In the genomic region with DNA sequence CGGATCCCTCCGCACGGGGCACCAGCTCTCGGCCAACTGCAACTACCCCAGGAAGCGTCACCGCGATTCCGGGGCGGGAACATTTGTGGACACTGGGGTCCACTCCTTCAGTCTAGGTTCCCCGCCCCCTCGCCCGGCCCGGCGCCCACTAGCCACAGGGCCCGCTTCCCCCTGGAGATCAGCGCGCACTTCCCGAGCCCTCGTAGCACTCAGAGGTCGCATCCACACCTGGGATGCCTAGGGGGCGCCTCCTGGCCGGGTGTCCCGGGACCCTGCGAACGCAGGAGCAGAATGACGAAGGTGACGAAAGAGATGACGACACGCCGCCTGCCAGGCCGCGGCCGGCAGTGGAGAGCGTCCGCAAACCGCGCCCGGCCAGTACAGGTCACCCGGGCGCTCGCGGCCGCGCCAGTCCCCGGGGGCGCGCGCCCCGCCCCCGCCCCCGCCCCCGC, we compare ENCODE assay signal across 1 cellular context.
TF ChIP-seq lines count a peak whose summit lies in the region.

No MANE protein-coding gene starts in this region.

TF ChIP-seq in HepG2, 621 proteins besides CTCF, POLR2A, EP300 and RAD21 (continued from another document and continues in another):
- TF ChIP-seq, protein P1, sequence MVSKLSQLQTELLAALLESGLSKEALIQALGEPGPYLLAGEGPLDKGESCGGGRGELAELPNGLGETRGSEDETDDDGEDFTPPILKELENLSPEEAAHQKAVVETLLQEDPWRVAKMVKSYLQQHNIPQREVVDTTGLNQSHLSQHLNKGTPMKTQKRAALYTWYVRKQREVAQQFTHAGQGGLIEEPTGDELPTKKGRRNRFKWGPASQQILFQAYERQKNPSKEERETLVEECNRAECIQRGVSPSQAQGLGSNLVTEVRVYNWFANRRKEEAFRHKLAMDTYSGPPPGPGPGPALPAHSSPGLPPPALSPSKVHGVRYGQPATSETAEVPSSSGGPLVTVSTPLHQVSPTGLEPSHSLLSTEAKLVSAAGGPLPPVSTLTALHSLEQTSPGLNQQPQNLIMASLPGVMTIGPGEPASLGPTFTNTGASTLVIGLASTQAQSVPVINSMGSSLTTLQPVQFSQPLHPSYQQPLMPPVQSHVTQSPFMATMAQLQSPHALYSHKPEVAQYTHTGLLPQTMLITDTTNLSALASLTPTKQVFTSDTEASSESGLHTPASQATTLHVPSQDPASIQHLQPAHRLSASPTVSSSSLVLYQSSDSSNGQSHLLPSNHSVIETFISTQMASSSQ (IDR thresholded peaks at IDR 0.05; ENCODE audit: low read depth) = no peak
- TF ChIP-seq, protein P1 (CRISPR knock-in tag; IDR thresholded peaks at IDR 0.05; ENCODE audit: borderline replicate concordance) = no peak; the same call in 1 of the 2 replicates
- TF ChIP-seq ZIK1 (CRISPR knock-in tag; IDR thresholded peaks at IDR 0.05; ENCODE audit: borderline replicate concordance, low read depth) (peak; percentile 63; the same call in 1 of the 2 replicates), ZNF484 (CRISPR knock-in tag; IDR thresholded peaks at IDR 0.05; ENCODE audit: borderline replicate concordance, low read depth) (no peak; the same call in 1 of the 2 replicates), TMF1 (CRISPR knock-in tag; IDR thresholded peaks at IDR 0.05; ENCODE audit: low read depth) (peak; percentile 64; the same call in 1 of the 2 replicates), CHCHD3 (CRISPR knock-in tag; IDR thresholded peaks at IDR 0.05) (peak; percentile 16; the same call in 1 of the 2 replicates), CBFB (CRISPR knock-in tag; IDR thresholded peaks at IDR 0.05) (peak; percentile 52), ZMAT3 (CRISPR knock-in tag; conservative IDR thresholded peaks at IDR 0.05) (peak; percentile 80; the same call in 1 of the 2 replicates), SIN3B (IDR thresholded peaks at IDR 0.05; ENCODE audit: low read length) (0 out of 2 replicates have a peak, but pooled peaks have one; percentile 17), NCOA1 (CRISPR knock-in tag; IDR thresholded peaks at IDR 0.05) (peak; percentile 94), ELF4 (CRISPR knock-in tag; IDR thresholded peaks at IDR 0.05; ENCODE audit: borderline replicate concordance) (no peak), ZSCAN25 (CRISPR knock-in tag; IDR thresholded peaks at IDR 0.05) (no peak; the same call in 1 of the 2 replicates), ZNF383 (CRISPR knock-in tag; IDR thresholded peaks at IDR 0.05; ENCODE audit: borderline replicate concordance) (no peak), ZNF556 (CRISPR knock-in tag; IDR thresholded peaks at IDR 0.05; ENCODE audit: borderline replicate concordance) (peak; percentile 18), HOXA9 (CRISPR knock-in tag; IDR thresholded peaks at IDR 0.05; ENCODE audit: borderline replicate concordance) (peak; percentile 20; the same call in 1 of the 2 replicates), ZNF530 (CRISPR knock-in tag; IDR thresholded peaks at IDR 0.05; ENCODE audit: low read depth) (no peak), ZNF605 (CRISPR knock-in tag; IDR thresholded peaks at IDR 0.05) (peak; percentile 89; the same call in 1 of the 2 replicates), GTF2F1 (IDR thresholded peaks at IDR 0.05; ENCODE audit: low read length) (no peak), TAF15 (IDR thresholded peaks at IDR 0.05; ENCODE audit: low read depth, low read length, poor library complexity, severe bottlenecking) (peak; percentile 76), NFYB (CRISPR knock-in tag; IDR thresholded peaks at IDR 0.05) (peak; percentile 48), HDAC1 (CRISPR knock-in tag; IDR thresholded peaks at IDR 0.05) (peak; percentile 87), ZNF629 (CRISPR knock-in tag; conservative IDR thresholded peaks at IDR 0.05) (no peak), ZNF10 (CRISPR knock-in tag; IDR thresholded peaks at IDR 0.05; ENCODE audit: borderline replicate concordance, low read depth) (no peak), HOXA5 (CRISPR knock-in tag; IDR thresholded peaks at IDR 0.05) (peak; percentile 90; the same call in 1 of the 2 replicates), KAT2B (IDR thresholded peaks at IDR 0.05; ENCODE audit: borderline replicate concordance, low read depth, low read length) (no peak; the same call in 1 of the 2 replicates), TCF7L2 (IDR thresholded peaks at IDR 0.05; ENCODE audit: low read depth, low read length) (no peak), SNAPC2 (CRISPR knock-in tag; IDR thresholded peaks at IDR 0.05) (peak; percentile 94), ZMYM3 (CRISPR knock-in tag; IDR thresholded peaks at IDR 0.05) (no peak; the same call in 1 of the 2 replicates), NR2F2 (IDR thresholded peaks at IDR 0.05; ENCODE audit: borderline replicate concordance, low read depth) (no peak)
- TF ChIP-seq, protein P2, sequence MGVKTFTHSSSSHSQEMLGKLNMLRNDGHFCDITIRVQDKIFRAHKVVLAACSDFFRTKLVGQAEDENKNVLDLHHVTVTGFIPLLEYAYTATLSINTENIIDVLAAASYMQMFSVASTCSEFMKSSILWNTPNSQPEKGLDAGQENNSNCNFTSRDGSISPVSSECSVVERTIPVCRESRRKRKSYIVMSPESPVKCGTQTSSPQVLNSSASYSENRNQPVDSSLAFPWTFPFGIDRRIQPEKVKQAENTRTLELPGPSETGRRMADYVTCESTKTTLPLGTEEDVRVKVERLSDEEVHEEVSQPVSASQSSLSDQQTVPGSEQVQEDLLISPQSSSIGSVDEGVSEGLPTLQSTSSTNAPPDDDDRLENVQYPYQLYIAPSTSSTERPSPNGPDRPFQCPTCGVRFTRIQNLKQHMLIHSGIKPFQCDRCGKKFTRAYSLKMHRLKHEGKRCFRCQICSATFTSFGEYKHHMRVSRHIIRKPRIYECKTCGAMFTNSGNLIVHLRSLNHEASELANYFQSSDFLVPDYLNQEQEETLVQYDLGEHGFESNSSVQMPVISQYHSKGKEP (CRISPR knock-in tag; IDR thresholded peaks at IDR 0.05) = no peak; the same call in 1 of the 2 replicates
- TF ChIP-seq, protein P3, sequence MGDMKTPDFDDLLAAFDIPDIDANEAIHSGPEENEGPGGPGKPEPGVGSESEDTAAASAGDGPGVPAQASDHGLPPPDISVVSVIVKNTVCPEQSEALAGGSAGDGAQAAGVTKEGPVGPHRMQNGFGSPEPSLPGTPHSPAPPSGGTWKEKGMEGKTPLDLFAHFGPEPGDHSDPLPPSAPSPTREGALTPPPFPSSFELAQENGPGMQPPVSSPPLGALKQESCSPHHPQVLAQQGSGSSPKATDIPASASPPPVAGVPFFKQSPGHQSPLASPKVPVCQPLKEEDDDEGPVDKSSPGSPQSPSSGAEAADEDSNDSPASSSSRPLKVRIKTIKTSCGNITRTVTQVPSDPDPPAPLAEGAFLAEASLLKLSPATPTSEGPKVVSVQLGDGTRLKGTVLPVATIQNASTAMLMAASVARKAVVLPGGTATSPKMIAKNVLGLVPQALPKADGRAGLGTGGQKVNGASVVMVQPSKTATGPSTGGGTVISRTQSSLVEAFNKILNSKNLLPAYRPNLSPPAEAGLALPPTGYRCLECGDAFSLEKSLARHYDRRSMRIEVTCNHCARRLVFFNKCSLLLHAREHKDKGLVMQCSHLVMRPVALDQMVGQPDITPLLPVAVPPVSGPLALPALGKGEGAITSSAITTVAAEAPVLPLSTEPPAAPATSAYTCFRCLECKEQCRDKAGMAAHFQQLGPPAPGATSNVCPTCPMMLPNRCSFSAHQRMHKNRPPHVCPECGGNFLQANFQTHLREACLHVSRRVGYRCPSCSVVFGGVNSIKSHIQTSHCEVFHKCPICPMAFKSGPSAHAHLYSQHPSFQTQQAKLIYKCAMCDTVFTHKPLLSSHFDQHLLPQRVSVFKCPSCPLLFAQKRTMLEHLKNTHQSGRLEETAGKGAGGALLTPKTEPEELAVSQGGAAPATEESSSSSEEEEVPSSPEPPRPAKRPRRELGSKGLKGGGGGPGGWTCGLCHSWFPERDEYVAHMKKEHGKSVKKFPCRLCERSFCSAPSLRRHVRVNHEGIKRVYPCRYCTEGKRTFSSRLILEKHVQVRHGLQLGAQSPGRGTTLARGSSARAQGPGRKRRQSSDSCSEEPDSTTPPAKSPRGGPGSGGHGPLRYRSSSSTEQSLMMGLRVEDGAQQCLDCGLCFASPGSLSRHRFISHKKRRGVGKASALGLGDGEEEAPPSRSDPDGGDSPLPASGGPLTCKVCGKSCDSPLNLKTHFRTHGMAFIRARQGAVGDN (CRISPR knock-in tag; IDR thresholded peaks at IDR 0.05) = peak; percentile 90
- TF ChIP-seq, protein P4, sequence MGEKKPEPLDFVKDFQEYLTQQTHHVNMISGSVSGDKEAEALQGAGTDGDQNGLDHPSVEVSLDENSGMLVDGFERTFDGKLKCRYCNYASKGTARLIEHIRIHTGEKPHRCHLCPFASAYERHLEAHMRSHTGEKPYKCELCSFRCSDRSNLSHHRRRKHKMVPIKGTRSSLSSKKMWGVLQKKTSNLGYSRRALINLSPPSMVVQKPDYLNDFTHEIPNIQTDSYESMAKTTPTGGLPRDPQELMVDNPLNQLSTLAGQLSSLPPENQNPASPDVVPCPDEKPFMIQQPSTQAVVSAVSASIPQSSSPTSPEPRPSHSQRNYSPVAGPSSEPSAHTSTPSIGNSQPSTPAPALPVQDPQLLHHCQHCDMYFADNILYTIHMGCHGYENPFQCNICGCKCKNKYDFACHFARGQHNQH (CRISPR knock-in tag; IDR thresholded peaks at IDR 0.05) = peak; percentile 79
- TF ChIP-seq, protein P5, sequence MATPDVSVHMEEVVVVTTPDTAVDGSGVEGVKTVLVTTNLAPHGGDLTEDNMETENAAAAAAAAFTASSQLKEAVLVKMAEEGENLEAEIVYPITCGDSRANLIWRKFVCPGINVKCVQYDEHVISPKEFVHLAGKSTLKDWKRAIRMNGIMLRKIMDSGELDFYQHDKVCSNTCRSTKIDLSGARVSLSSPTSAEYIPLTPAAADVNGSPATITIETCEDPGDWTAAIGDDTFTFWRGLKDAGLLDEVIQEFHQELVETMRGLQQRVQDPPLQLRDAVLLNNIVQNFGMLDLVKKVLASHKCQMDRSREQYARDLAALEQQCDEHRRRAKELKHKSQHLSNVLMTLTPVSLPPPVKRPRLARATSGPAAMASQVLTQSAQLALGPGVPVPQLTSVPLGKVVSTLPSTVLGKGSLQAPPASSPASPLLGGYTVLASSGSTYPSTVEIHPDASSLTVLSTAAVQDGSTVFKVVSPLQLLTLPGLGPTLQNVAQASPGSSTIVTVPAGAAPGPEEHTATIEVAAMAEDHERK (CRISPR knock-in tag; IDR thresholded peaks at IDR 0.05; ENCODE audit: low read depth) = 0 out of 2 replicates have a peak, but pooled peaks have one; percentile 36
- TF ChIP-seq, protein P6, sequence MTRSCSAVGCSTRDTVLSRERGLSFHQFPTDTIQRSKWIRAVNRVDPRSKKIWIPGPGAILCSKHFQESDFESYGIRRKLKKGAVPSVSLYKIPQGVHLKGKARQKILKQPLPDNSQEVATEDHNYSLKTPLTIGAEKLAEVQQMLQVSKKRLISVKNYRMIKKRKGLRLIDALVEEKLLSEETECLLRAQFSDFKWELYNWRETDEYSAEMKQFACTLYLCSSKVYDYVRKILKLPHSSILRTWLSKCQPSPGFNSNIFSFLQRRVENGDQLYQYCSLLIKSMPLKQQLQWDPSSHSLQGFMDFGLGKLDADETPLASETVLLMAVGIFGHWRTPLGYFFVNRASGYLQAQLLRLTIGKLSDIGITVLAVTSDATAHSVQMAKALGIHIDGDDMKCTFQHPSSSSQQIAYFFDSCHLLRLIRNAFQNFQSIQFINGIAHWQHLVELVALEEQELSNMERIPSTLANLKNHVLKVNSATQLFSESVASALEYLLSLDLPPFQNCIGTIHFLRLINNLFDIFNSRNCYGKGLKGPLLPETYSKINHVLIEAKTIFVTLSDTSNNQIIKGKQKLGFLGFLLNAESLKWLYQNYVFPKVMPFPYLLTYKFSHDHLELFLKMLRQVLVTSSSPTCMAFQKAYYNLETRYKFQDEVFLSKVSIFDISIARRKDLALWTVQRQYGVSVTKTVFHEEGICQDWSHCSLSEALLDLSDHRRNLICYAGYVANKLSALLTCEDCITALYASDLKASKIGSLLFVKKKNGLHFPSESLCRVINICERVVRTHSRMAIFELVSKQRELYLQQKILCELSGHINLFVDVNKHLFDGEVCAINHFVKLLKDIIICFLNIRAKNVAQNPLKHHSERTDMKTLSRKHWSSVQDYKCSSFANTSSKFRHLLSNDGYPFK (CRISPR knock-in tag; IDR thresholded peaks at IDR 0.05; ENCODE audit: borderline replicate concordance) = peak; percentile 58; the same call in 1 of the 2 replicates
- TF ChIP-seq, protein P7, sequence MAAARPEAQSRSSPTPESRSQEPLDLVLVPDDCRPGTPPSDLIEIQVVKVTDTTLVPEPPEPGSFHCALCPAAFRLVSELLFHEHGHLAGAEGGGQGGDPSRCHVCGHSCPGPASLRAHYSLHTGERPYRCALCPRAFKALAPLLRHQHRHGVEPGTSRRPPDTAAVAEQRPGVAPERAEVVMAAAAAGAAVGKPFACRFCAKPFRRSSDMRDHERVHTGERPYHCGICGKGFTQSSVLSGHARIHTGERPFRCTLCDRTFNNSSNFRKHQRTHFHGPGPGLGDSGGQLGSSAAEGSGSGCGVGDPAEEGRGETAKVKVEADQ (CRISPR knock-in tag; IDR thresholded peaks at IDR 0.05; ENCODE audit: borderline replicate concordance) = peak; percentile 65; the same call in 1 of the 2 replicates
- TF ChIP-seq, protein P8, sequence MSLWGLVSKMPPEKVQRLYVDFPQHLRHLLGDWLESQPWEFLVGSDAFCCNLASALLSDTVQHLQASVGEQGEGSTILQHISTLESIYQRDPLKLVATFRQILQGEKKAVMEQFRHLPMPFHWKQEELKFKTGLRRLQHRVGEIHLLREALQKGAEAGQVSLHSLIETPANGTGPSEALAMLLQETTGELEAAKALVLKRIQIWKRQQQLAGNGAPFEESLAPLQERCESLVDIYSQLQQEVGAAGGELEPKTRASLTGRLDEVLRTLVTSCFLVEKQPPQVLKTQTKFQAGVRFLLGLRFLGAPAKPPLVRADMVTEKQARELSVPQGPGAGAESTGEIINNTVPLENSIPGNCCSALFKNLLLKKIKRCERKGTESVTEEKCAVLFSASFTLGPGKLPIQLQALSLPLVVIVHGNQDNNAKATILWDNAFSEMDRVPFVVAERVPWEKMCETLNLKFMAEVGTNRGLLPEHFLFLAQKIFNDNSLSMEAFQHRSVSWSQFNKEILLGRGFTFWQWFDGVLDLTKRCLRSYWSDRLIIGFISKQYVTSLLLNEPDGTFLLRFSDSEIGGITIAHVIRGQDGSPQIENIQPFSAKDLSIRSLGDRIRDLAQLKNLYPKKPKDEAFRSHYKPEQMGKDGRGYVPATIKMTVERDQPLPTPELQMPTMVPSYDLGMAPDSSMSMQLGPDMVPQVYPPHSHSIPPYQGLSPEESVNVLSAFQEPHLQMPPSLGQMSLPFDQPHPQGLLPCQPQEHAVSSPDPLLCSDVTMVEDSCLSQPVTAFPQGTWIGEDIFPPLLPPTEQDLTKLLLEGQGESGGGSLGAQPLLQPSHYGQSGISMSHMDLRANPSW (CRISPR knock-in tag; IDR thresholded peaks at IDR 0.05; ENCODE audit: borderline replicate concordance) = peak; percentile 83; the same call in 1 of the 2 replicates
- TF ChIP-seq, protein P9, sequence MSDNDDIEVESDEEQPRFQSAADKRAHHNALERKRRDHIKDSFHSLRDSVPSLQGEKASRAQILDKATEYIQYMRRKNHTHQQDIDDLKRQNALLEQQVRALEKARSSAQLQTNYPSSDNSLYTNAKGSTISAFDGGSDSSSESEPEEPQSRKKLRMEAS (IDR thresholded peaks at IDR 0.05) = peak; percentile 47; the same call in 1 of the 2 replicates
